Comparison of ENCODE assay signal across 32 cellular contexts in genomic region chr12:71174825-71175224, GRCh38. TPM values are rescaled to one million over a fixed set of nuclear protein-coding genes. Genes with fewer than 3 reads are reported as not detected.
"Had no signal": no experiment of that assay in that cellular context is flagged by ENCODE, and none has a peak within 500 bp of the region (broad histone marks: within the 10 kb centered on the region; RNA-seq: fewer than 3 reads in every experiment).

No MANE protein-coding gene starts in this region.

- H3K4me3 ChIP-seq: colonic mucosa, esophagus squamous epithelium, gastrocnemius medialis, heart right ventricle, left lung, lower lobe of right lung had no signal

- H3K9me3 ChIP-seq: colonic mucosa, esophagus squamous epithelium, gastrocnemius medialis, heart right ventricle, left lung, lower lobe of right lung had no signal

- DNase-seq: colonic mucosa; cortex of kidney; effector CD8-positive, alpha-beta T cell; effector memory CD8-positive, alpha-beta T cell; endodermal cell; erythroblast; esophagus squamous epithelium; foreskin fibroblast; foreskin melanocyte; gastrocnemius medialis; glutamatergic neuron; head of caudate nucleus; heart right ventricle; hippocampal formation; left cardiac atrium; left lung; left ventricle myocardium superior; lower lobe of right lung; mesendoderm; midbrain; naive thymus-derived CD4-positive, alpha-beta T cell had no signal

- H3K27me3 Mint-ChIP-seq: dendritic cell treated with granulocyte-macrophage colony-stimulating factor and Interleukin-4, amounts not matched to agents 40 ng/mL and 50 ng/mL, for 4 days; effector memory CD8-positive, alpha-beta T cell had no signal

- H3K4me1 ChIP-seq: colonic mucosa, esophagus squamous epithelium, gastrocnemius medialis, heart right ventricle, left lung, lower lobe of right lung had no signal

- H3K27me3 ChIP-seq: colonic mucosa, esophagus squamous epithelium, gastrocnemius medialis, heart right ventricle, left lung had no signal

- H3K4me3 Mint-ChIP-seq: dendritic cell treated with granulocyte-macrophage colony-stimulating factor and Interleukin-4, amounts not matched to agents 40 ng/mL and 50 ng/mL, for 4 days; effector memory CD8-positive, alpha-beta T cell; endodermal cell; memory B cell; naive thymus-derived CD4-positive, alpha-beta T cell had no signal

- H3K4me1 Mint-ChIP-seq: memory B cell had no signal

- H3K27ac ChIP-seq: colonic mucosa, epithelial cell of prostate, esophagus squamous epithelium, gastrocnemius medialis, heart right ventricle, left lung, lower lobe of right lung had no signal

- H3K36me3 Mint-ChIP-seq: memory B cell had no signal

- H3K27ac Mint-ChIP-seq: dendritic cell treated with granulocyte-macrophage colony-stimulating factor and Interleukin-4, amounts not matched to agents 40 ng/mL and 50 ng/mL, for 4 days; effector memory CD8-positive, alpha-beta T cell; endodermal cell; memory B cell; naive thymus-derived CD4-positive, alpha-beta T cell had no signal

- ATAC-seq: effector memory CD8-positive, alpha-beta T cell; esophagus mucosa; gastrocnemius medialis; heart right ventricle; left cardiac atrium; left lung; left ventricle myocardium superior; lower lobe of right lung; naive thymus-derived CD4-positive, alpha-beta T cell had no signal

- FAIRE-seq: endometrium, islet of Langerhans, keratinocyte had no signal

- H3K36me3 ChIP-seq: colonic mucosa, esophagus squamous epithelium, gastrocnemius medialis, heart right ventricle, left lung, lower lobe of right lung had no signal

RNA-seq across cellular contexts. Expression of gene TSPAN8, which starts 17.0 kb away (rescaled TPM):
- total RNA-seq: dermis microvascular lymphatic vessel endothelial cell; glomerular endothelial cell; left ventricle myocardium superior; lung microvascular endothelial cell; mononuclear cell; naive thymus-derived CD4-positive, alpha-beta T cell had no signal
- polyA plus RNA-seq: keratinocyte; naive thymus-derived CD4-positive, alpha-beta T cell had no signal
